17 cellular contexts compared by ENCODE assay signal in genomic region chr11:125914601-125915000, GRCh38. TPM values are rescaled to one million over a fixed set of nuclear protein-coding genes. Genes with fewer than 3 reads are reported as not detected.
"Had no signal": no experiment of that assay in that cellular context is flagged by ENCODE, and none has a peak within 500 bp of the region (broad histone marks: within the 10 kb centered on the region; RNA-seq: fewer than 3 reads in every experiment).

No MANE protein-coding gene starts in this region.

RNA-seq across cellular contexts. Expression of gene DDX25, which starts 10.3 kb away (rescaled TPM):
- total RNA-seq: lower lobe of right lung, mammary epithelial cell, osteocyte, posterior vena cava, psoas muscle, subcutaneous adipose tissue, thoracic aorta, ureter had no signal
- polyA plus RNA-seq: immature natural killer cell had no signal

RNA-seq across cellular contexts. Expression of gene VSIG10L2, which starts 31.2 kb away (rescaled TPM):
- total RNA-seq: kidney; left colon; liver; lower lobe of right lung; mammary epithelial cell; mucosa of gallbladder; naive thymus-derived CD8-positive, alpha-beta T cell; neural crest cell; occipital lobe; osteocyte; psoas muscle; subcutaneous adipose tissue; thoracic aorta had no signal
- polyA plus RNA-seq: immature natural killer cell; liver; mammary epithelial cell; naive thymus-derived CD8-positive, alpha-beta T cell; sigmoid colon had no signal
